ENCODE assay signal across 31 cellular contexts in the genomic region with DNA sequence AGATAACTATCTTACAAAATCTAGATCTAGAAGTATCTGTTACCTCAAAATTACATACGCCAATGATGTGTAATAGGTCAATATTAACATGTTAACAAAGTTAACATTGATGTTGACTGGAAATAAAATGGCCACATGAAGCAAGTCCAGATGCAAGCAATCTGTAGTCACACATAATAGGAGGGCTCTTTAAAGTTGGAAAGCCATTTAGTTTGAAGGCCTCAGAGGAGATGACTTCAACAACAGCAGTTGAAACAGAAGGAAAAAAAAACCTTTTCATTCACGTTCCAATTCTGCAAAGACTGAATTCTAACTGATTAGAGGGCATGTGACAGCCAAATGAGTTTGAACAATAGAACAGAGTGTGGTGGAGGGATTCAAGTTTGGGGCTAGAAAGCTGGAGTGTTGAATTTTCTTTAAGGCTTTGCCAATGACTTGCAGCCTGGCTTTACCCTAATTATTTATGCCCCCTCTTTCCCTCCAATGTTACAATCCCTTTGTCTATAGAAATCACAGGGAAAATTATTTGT.
"Had no signal": no experiment of that assay in that cellular context is flagged by ENCODE, and none has a peak within 500 bp of the region (broad histone marks: within the 10 kb centered on the region; RNA-seq: fewer than 3 reads in every experiment).

No MANE protein-coding gene starts in this region.

- H3K27ac ChIP-seq: ascending aorta, foreskin keratinocyte, heart right ventricle, parathyroid adenoma, psoas muscle, suprapubic skin, tibial artery had no signal

- H3K27ac Mint-ChIP-seq: activated CD4-positive, alpha-beta T cell treated with anti-CD3 and anti-CD28 coated beads for 36 hours; activated naive CD4-positive, alpha-beta T cell treated with anti-CD3 and anti-CD28 coated beads for 36 hours; activated naive CD8-positive, alpha-beta T cell treated with anti-CD3 and anti-CD28 coated beads, Interleukin-2, amount 10 ng/mL, durations not matched to agents 7 days and 5 days; activated T-helper 1 cell treated with anti-CD3 and anti-CD28 coated beads, Interleukin-12 subunit alpha, Interleukin-12 subunit beta, Interleukin-2, Interleukin-4 antibody, amounts not matched to agents 30 ng/mL and 10 ng/mL and 1 ng/mL, durations not matched to agents 14 hours and 24 hours and 36 hours; endodermal cell; natural killer cell treated with Interleukin-12 subunit alpha and Interleukin-12 subunit beta and Interleukin-15 and Interleukin-18, amount 100 ng/mL, for 72 hours; T-helper 2 cell treated with Interferon-gamma antibody and Interleukin-4, amounts not matched to agents 5 μg/mL and 100 μg/mL, for 36 hours had no signal

- ATAC-seq: activated CD4-positive, alpha-beta T cell treated with anti-CD3 and anti-CD28 coated beads for 36 hours; esophagus mucosa; foreskin keratinocyte; left lobe of liver; mucosa of descending colon; natural killer cell treated with Interleukin-12 subunit alpha and Interleukin-12 subunit beta and Interleukin-15 and Interleukin-18, amount 100 ng/mL, for 72 hours; psoas muscle had no signal

- H3K4me3 ChIP-seq: ascending aorta, heart right ventricle, lung, mucosa of descending colon, psoas muscle, suprapubic skin, tibial artery had no signal

- H3K36me3 Mint-ChIP-seq: activated naive CD8-positive, alpha-beta T cell treated with anti-CD3 and anti-CD28 coated beads, Interleukin-2, amount 10 ng/mL, durations not matched to agents 7 days and 5 days; natural killer cell treated with Interleukin-12 subunit alpha and Interleukin-12 subunit beta and Interleukin-15 and Interleukin-18, amount 100 ng/mL, for 72 hours had no signal

- H3K4me1 Mint-ChIP-seq: activated CD4-positive, alpha-beta T cell treated with anti-CD3 and anti-CD28 coated beads for 36 hours; activated naive CD8-positive, alpha-beta T cell treated with anti-CD3 and anti-CD28 coated beads, Interleukin-2, amount 10 ng/mL, durations not matched to agents 7 days and 5 days had no signal

- H3K9me3 Mint-ChIP-seq: activated naive CD4-positive, alpha-beta T cell treated with anti-CD3 and anti-CD28 coated beads for 36 hours; activated naive CD8-positive, alpha-beta T cell treated with anti-CD3 and anti-CD28 coated beads, Interleukin-2, amount 10 ng/mL, durations not matched to agents 7 days and 5 days; activated T-helper 1 cell treated with anti-CD3 and anti-CD28 coated beads, Interleukin-12 subunit alpha, Interleukin-12 subunit beta, Interleukin-2, Interleukin-4 antibody, amounts not matched to agents 30 ng/mL and 10 ng/mL and 1 ng/mL, durations not matched to agents 14 hours and 24 hours and 36 hours; endodermal cell; natural killer cell treated with Interleukin-12 subunit alpha and Interleukin-12 subunit beta and Interleukin-15 and Interleukin-18, amount 100 ng/mL, for 72 hours; T-helper 2 cell treated with Interferon-gamma antibody and Interleukin-4, amounts not matched to agents 5 μg/mL and 100 μg/mL, for 36 hours had no signal

- DNase-seq: activated CD4-positive, alpha-beta T cell treated with anti-CD3 and anti-CD28 coated beads for 36 hours; activated CD4-positive, alpha-beta T cell treated with anti-CD3 and anti-CD28 coated beads, Interleukin-2, amount 50 U/mL, for 4 hours; activated CD4-positive, CD25-positive, alpha-beta regulatory T cell; activated CD8-positive, alpha-beta memory T cell treated with anti-CD3 and anti-CD28 coated beads for 24 hours; activated effector memory CD4-positive, alpha-beta T cell treated with anti-CD3 and anti-CD28 coated beads, Interleukin-2, amount 50 U/mL, for 16 hours; activated naive CD4-positive, alpha-beta T cell treated with anti-CD3 and anti-CD28 coated beads for 36 hours; activated naive CD8-positive, alpha-beta T cell treated with anti-CD3 and anti-CD28 coated beads, Interleukin-2, amount 10 ng/mL, durations not matched to agents 7 days and 5 days; activated T-cell treated with anti-CD3 and anti-CD28 coated beads, Interleukin-2, amount 50 U/mL, for 1 hour; central memory CD4-positive, alpha-beta T cell; endodermal cell; foreskin keratinocyte; heart right ventricle; kidney glomerular epithelial cell; mucosa of descending colon; occipital lobe; psoas muscle; right cardiac atrium; stimulated activated CD4-positive, alpha-beta T cell treated with anti-CD3 and anti-CD28 coated beads, Interleukin-15, amount 100 ng/mL, for 24 hours; stimulated activated CD4-positive, alpha-beta T cell treated with anti-CD3 and anti-CD28 coated beads, Interleukin-2, amount 100 ng/mL, for 24 hours; stimulated activated naive CD4-positive, alpha-beta T cell; T-helper 1 cell; tibial artery had no signal

- H3K27me3 Mint-ChIP-seq: activated CD4-positive, alpha-beta T cell treated with anti-CD3 and anti-CD28 coated beads for 36 hours had no signal

- H3K4me3 Mint-ChIP-seq: activated CD4-positive, alpha-beta T cell treated with anti-CD3 and anti-CD28 coated beads for 36 hours; activated naive CD4-positive, alpha-beta T cell treated with anti-CD3 and anti-CD28 coated beads for 36 hours; activated naive CD8-positive, alpha-beta T cell treated with anti-CD3 and anti-CD28 coated beads, Interleukin-2, amount 10 ng/mL, durations not matched to agents 7 days and 5 days; activated T-helper 1 cell treated with anti-CD3 and anti-CD28 coated beads, Interleukin-12 subunit alpha, Interleukin-12 subunit beta, Interleukin-2, Interleukin-4 antibody, amounts not matched to agents 30 ng/mL and 10 ng/mL and 1 ng/mL, durations not matched to agents 14 hours and 24 hours and 36 hours; endodermal cell; natural killer cell treated with Interleukin-12 subunit alpha and Interleukin-12 subunit beta and Interleukin-15 and Interleukin-18, amount 100 ng/mL, for 72 hours; T-helper 2 cell treated with Interferon-gamma antibody and Interleukin-4, amounts not matched to agents 5 μg/mL and 100 μg/mL, for 36 hours had no signal

- H3K27me3 ChIP-seq: ascending aorta, heart right ventricle, suprapubic skin, tibial artery had no signal
